8 cellular contexts compared by ENCODE assay signal in the genomic region with DNA sequence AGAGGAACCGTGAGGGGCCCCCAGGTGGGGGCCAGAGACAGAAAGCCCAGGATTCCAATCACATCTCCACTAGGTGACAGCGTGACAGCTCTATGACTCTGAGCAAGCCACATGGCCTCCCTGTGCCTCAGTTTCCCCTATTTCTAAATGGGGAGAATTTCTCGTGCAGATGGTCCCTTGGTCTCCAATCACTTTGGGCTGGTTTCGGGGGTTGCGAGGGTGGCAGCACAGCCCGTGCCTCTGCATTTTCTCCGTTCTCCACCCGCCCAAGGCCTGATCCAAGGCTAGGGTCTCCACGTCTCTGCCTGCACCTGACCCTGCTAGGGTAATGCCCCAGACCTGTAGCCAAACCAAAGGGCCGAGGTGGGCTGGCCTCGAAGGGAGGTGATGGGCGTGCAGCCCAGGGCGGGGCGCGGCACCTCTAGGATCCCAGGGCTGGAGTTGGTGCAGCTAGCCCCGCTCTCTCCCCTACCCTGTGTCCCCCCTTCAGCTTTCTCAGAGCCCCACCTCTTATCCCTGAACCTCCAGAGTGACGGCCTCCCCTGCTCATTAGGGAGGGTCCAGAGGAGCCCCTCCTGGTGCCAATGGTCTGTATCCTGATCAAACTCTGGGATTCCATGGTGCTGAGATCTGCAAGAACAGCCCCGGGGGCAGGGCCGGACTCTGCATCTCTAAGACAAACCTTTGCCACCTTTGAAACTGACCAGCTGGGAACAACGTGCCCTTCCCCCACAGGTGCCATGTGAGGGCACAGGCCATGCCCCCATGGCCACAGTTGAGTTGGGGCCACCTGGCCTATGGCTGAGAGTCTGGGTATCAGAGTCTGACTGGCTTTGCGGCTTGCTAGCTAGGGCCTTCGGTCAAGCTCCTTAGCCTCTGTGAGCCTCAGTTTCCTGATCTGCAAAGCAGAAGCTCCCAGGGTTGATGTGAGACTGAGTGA. TPM values are rescaled to one million over a fixed set of nuclear protein-coding genes. Genes with fewer than 3 reads are reported as not detected.
DNase-seq lines count a peak whose midpoint lies in the region; ATAC-seq and TF ChIP-seq lines count a peak whose summit lies in the region.

No MANE protein-coding gene starts in this region.

- H3K9me3 ChIP-seq in heart left ventricle (no peaks in the 10 kb centered on the region), endodermal cell (ENCODE audit: control insufficient read depth, low read length) (no peaks in the 10 kb centered on the region), vagina (no peaks in the 10 kb centered on the region)
- H3K9me3 ChIP-seq in naive thymus-derived CD4-positive, alpha-beta T cell (ENCODE audit: control insufficient read depth in 2 of 3, low read length in 3 of 3) = no peaks in the 10 kb centered on the region

- H3K4me3 ChIP-seq in heart left ventricle (peak overlapping the region in 1 of 12 donors; percentile 9), endodermal cell (ENCODE audit: low read length) (no peak overlapping the region), vagina (no peak overlapping the region)
- H3K4me3 ChIP-seq in naive thymus-derived CD4-positive, alpha-beta T cell (ENCODE audit: low read length) = no peak overlapping the region

- H3K36me3 ChIP-seq in heart left ventricle (no peaks in the 10 kb centered on the region), endodermal cell (ENCODE audit: control insufficient read depth, insufficient read depth, low read length) (no peaks in the 10 kb centered on the region), vagina (no peaks in the 10 kb centered on the region)
- H3K36me3 ChIP-seq in naive thymus-derived CD4-positive, alpha-beta T cell (ENCODE audit: control insufficient read depth in 2 of 3, insufficient read depth in 3 of 3, low read length in 3 of 3) = no peaks in the 10 kb centered on the region

- H3K27me3 Mint-ChIP-seq in endodermal cell (ENCODE audit: insufficient read depth) = no peaks in the 10 kb centered on the region
- H3K27me3 Mint-ChIP-seq in naive thymus-derived CD4-positive, alpha-beta T cell = peaks cover 0 to 2% (median 0%) of the 10 kb centered on the region in 5 donors

- peak overlapping the region; percentile 21 for H3K4me3 Mint-ChIP-seq in endodermal cell
- peak overlapping the region in 5 of 10 donors; percentile 23 to 80 (median 23) for H3K4me3 Mint-ChIP-seq in naive thymus-derived CD4-positive, alpha-beta T cell

- H3K27me3 ChIP-seq in heart left ventricle (no peaks in the 10 kb centered on the region), endodermal cell (ENCODE audit: control insufficient read depth, insufficient read depth, low read length, poor library complexity, severe bottlenecking) (no peaks in the 10 kb centered on the region), vagina (no peaks in the 10 kb centered on the region)
- no peaks in the 10 kb centered on the region for H3K27me3 ChIP-seq in naive thymus-derived CD4-positive, alpha-beta T cell (ENCODE audit: control insufficient read depth in 2 of 2, insufficient read depth in 2 of 2, low read length in 2 of 2)

- ATAC-seq in heart left ventricle (no peak), Right ventricle myocardium inferior (no peak), HG03280 (IDR thresholded peaks at IDR 0.05; ENCODE audit: unreplicated experiment) (no peak)
- no peak for ATAC-seq in naive thymus-derived CD4-positive, alpha-beta T cell

- H3K4me1 Mint-ChIP-seq in endodermal cell = peaks cover 62% of the 10 kb centered on the region
- peaks cover 28 to 58% (median 49%) of the 10 kb centered on the region in 7 donors for H3K4me1 Mint-ChIP-seq in naive thymus-derived CD4-positive, alpha-beta T cell

- H3K9ac ChIP-seq in endodermal cell (ENCODE audit: extremely low read depth, low read length, poor library complexity, severe bottlenecking) = peak overlapping the region; percentile 38

- H3K27ac ChIP-seq in heart left ventricle = peak overlapping the region; percentile 66 to 93 (median 79)
- H3K27ac ChIP-seq in endodermal cell (ENCODE audit: low read depth, low read length) = peak overlapping the region; percentile 77
- H3K27ac ChIP-seq in naive thymus-derived CD4-positive, alpha-beta T cell (ENCODE audit: low read depth, low read length) = peak overlapping the region; percentile 72
- H3K27ac ChIP-seq in vagina = peak overlapping the region; percentile 93

- CTCF ChIA-PET in naive thymus-derived CD4-positive, alpha-beta T cell (lab: Charles Lee) = interaction anchor here (0.6 to 12.0 kb wide), 3 partner anchors 22 to 139 kb away, joined by 3 to 262 read pairs (median 3); a partner anchor contains a TSS

- no peak for TF ChIP-seq CTCF in heart left ventricle (IDR thresholded peaks at IDR 0.05)
- TF ChIP-seq CTCF in endodermal cell (conservative IDR thresholded peaks at IDR 0.05) = no peak
- no peak for TF ChIP-seq CTCF in vagina (IDR thresholded peaks at IDR 0.05)

- H3K27ac Mint-ChIP-seq in endodermal cell = peak overlapping the region; percentile 98
- peak overlapping the region; percentile 83 to 100 (median 94) for H3K27ac Mint-ChIP-seq in naive thymus-derived CD4-positive, alpha-beta T cell

- intact Hi-C loops in heart left ventricle (cut with DNase I) (loop anchor here in 9 of 10 donors (2.0 to 10.0 kb wide), 4 partner anchors 57 to 349 kb away; a partner anchor contains a TSS), Right ventricle myocardium inferior (cut with DNase I) (loop anchor here (2.0 to 10.0 kb wide), 2 partner anchors 59 to 349 kb away; a partner anchor contains a TSS), vagina (cut with DNase I) (loop anchor here (10.0 kb wide), 1 partner anchor 349 kb away; a partner anchor contains a TSS)
- intact Hi-C loops in naive thymus-derived CD4-positive, alpha-beta T cell (cut with micrococcal nuclease) = loop anchor here in 1 of 2 donors (2.0 kb wide), 1 partner anchor 213 kb away; no protein-coding TSS in a partner anchor

- TF ChIP-seq POLR2A in heart left ventricle (IDR thresholded peaks at IDR 0.05) = no peak
- no peak for TF ChIP-seq POLR2A in vagina (IDR thresholded peaks at IDR 0.05)

- POLR2A ChIA-PET in naive thymus-derived CD4-positive, alpha-beta T cell (lab: Charles Lee) = interaction anchor here (1.2 to 11.2 kb wide), 3 partner anchors 22 to 142 kb away, joined by 3 to 240 read pairs (median 93); a partner anchor contains a TSS

- 73 to 78% (median 74%) methylated on average over 19 to 22 of the region's 22 CpGs for WGBS in heart left ventricle, 4 donors
- WGBS in endodermal cell (ENCODE audit: insufficient coverage in 1 of 2, insufficient read length in 1 of 2), 2 experiments = 74 to 78% methylated on average over 14 to 22 of the region's 22 CpGs

- peaks cover 36 to 89% (median 71%) of the 10 kb centered on the region in 12 donors for H3K4me1 ChIP-seq in heart left ventricle
- peaks cover 33% of the 10 kb centered on the region for H3K4me1 ChIP-seq in endodermal cell (ENCODE audit: control insufficient read depth, insufficient read depth, low read length)
- H3K4me1 ChIP-seq in naive thymus-derived CD4-positive, alpha-beta T cell (ENCODE audit: control insufficient read depth in 2 of 2, insufficient read depth in 2 of 2, low read length in 2 of 2) = peaks cover 39 to 68% of the 10 kb centered on the region in 2 donors
- H3K4me1 ChIP-seq in vagina = peaks cover 93% of the 10 kb centered on the region

- H3K36me3 Mint-ChIP-seq in endodermal cell (ENCODE audit: low read depth) = no peaks in the 10 kb centered on the region
- H3K36me3 Mint-ChIP-seq in naive thymus-derived CD4-positive, alpha-beta T cell = no peaks in the 10 kb centered on the region

- no peaks in the 10 kb centered on the region for H3K9me3 Mint-ChIP-seq in endodermal cell
- H3K9me3 Mint-ChIP-seq in naive thymus-derived CD4-positive, alpha-beta T cell = peaks cover 0 to 1% (median 0%) of the 10 kb centered on the region in 11 donors

- DNase-seq in heart left ventricle = peak in 1 of 5 donors; percentile 23
- DNase-seq in Right ventricle myocardium inferior (ENCODE audit: missing footprints) = no peak
- DNase-seq in endodermal cell = peak; percentile 86
- no peak for DNase-seq in naive thymus-derived CD4-positive, alpha-beta T cell
- no peak for DNase-seq in vagina (ENCODE audit: extremely low spot score in 2 of 2)
- DNase-seq in SKM-1 treated with dmso at 0.1 percent for 144 hours (lab: John Stamatoyannopoulos, UW; ENCODE audit: unreplicated experiment) = no peak
- DNase-seq in NCI-H748 (lab: John Stamatoyannopoulos, UW; ENCODE audit: unreplicated experiment) = no peak

RNA-seq across cellular contexts. Expression of a gene that starts 22.9 kb away (rescaled TPM):
- total RNA-seq in heart left ventricle (100 to 1,000 TPM in 1 of 9 donors, 10 to 100 TPM in 8; 48.3 to 187 (median 75.0) TPM), Right ventricle myocardium inferior (66.0 TPM), endodermal cell (10 to 100 TPM; 14.2 to 22.0 TPM), vagina (98.0 TPM)
- 10 to 100 TPM; 50.1 to 60.4 TPM for polyA plus RNA-seq in heart left ventricle
- polyA plus RNA-seq in endodermal cell (2013, experiment 1 of 2) = 6.0 TPM
- 5.8 TPM for polyA plus RNA-seq in endodermal cell (2013, experiment 2 of 2)
- 100 to 1,000 TPM in 2 of 5 experiments, 10 to 100 TPM in 3; 14.2 to 164 (median 76.9) TPM for total RNA-seq in naive thymus-derived CD4-positive, alpha-beta T cell
- 10 to 100 TPM; 24.1 to 32.7 TPM for polyA plus RNA-seq in naive thymus-derived CD4-positive, alpha-beta T cell
